Comparison of ENCODE assay signal across 24 cellular contexts in genomic region chr15:91376016-91376415, GRCh38.
"Had no signal": no experiment of that assay in that cellular context is flagged by ENCODE, and none has a peak within 500 bp of the region (broad histone marks: within the 10 kb centered on the region; RNA-seq: fewer than 3 reads in every experiment).

No MANE protein-coding gene starts in this region.

- H3K27ac ChIP-seq: ascending aorta, Peyer's patch, SK-N-MC had no signal

- H3K9me3 ChIP-seq: Peyer's patch had no signal

- ATAC-seq: activated CD4-positive, alpha-beta T cell treated with anti-CD3 and anti-CD28 coated beads for 36 hours; activated CD4-positive, CD25-positive, alpha-beta regulatory T cell treated with anti-CD3 and anti-CD28 coated beads, Interleukin-2, amount 50 U/mL, for 24 hours; activated CD8-positive, alpha-beta T cell treated with anti-CD3 and anti-CD28 coated beads, Interleukin-2, amount 10 ng/mL, durations not matched to agents 7 days and 5 days; K562; PC-3 had no signal

- H3K4me3 ChIP-seq: ascending aorta, K562, Peyer's patch, SK-N-MC had no signal

- H3K36me3 ChIP-seq: ascending aorta, Peyer's patch had no signal

- DNase-seq: activated CD4-positive, alpha-beta T cell treated with anti-CD3 and anti-CD28 coated beads for 36 hours; activated CD4-positive, alpha-beta T cell treated with anti-CD3 and anti-CD28 coated beads, Interleukin-2, amount 10 ng/mL, durations not matched to agents 7 days and 5 days; activated CD4-positive, alpha-beta T cell treated with anti-CD3 and anti-CD28 coated beads, Interleukin-2, amount 50 U/mL, for 48 hours; activated CD8-positive, alpha-beta T cell treated with anti-CD3 and anti-CD28 coated beads, Interleukin-2, amount 10 ng/mL, durations not matched to agents 7 days and 5 days; activated gamma-delta T cell; activated naive CD4-positive, alpha-beta T cell treated with Interleukin-2 at 50 U/mL for 16 hours; activated naive CD8-positive, alpha-beta T cell treated with anti-CD3 and anti-CD28 coated beads, Interleukin-2, amount 10 ng/mL, durations not matched to agents 7 days and 5 days; activated T-cell treated with anti-CD3 and anti-CD28 coated beads, Interleukin-2, amount 50 U/mL, for 24 hours; amygdala; central memory CD4-positive, alpha-beta T cell; NCI-H1105; NCI-H1436; NCI-H1694; NCI-H1930; NCI-H345; NCI-H524 treated with DMSO at 0.1 percent for 48 hours; Peyer's patch; RPMI8226; T1000 had no signal

- H3K27me3 ChIP-seq: ascending aorta, Peyer's patch had no signal

- H3K4me1 ChIP-seq: ascending aorta, Peyer's patch had no signal
